In the genomic region with DNA sequence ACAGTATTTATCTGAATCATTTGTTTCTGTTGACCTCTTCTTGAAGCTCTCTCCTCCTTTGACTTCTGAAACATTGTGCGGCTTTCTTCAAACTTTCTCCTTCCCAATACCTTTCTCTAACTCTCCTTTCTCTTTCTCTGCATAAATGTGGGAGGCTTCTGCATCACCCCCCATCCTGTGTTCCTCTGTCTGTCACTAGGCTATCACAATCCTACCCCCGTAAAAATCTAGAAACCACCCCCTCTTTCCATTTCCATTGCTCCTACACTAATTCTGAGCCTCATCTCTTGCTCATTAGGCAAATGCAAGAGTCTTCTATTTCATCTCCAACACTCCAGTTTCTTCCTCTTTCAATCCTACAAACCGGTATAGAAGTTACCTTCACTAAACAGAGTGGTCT, we compare ENCODE assay signal across 8 cellular contexts. TPM values are rescaled to one million over a fixed set of nuclear protein-coding genes. Genes with fewer than 3 reads are reported as not detected.
"Had no signal": no experiment of that assay in that cellular context is flagged by ENCODE, and none has a peak within 500 bp of the region (broad histone marks: within the 10 kb centered on the region; RNA-seq: fewer than 3 reads in every experiment).

No MANE protein-coding gene starts in this region.

- DNase-seq: GM23248, GOT3, H7, H9, HCEC 1CT, HFFc6 had no signal

- H3K36me3 ChIP-seq: HAP-1 had no signal

- H3K4me1 ChIP-seq: HAP-1 had no signal

- H3K4me3 ChIP-seq: GM23248, GM23338, HAP-1 had no signal

- H3K27ac Mint-ChIP-seq: GM23338, H9, HFFc6 had no signal

- H3K9ac ChIP-seq: GM23248 had no signal

- H3K27ac ChIP-seq: GM23248 had no signal

- H2AFZ ChIP-seq: GM23248, GM23338 had no signal

- H3K4me2 ChIP-seq: GM23338 had no signal

- H3K4me3 Mint-ChIP-seq: GM23338, H9, HFFc6 had no signal

RNA-seq across cellular contexts. Expression of a gene that starts 32.2 kb away (rescaled TPM):
- total RNA-seq: GM23248 had no signal
